In genomic region chr10:114779803-114780609, GRCh38 we compare ENCODE assay signal across 10 cellular contexts. TPM values are rescaled to one million over a fixed set of nuclear protein-coding genes. Genes with fewer than 3 reads are reported as not detected.
A peak's percentile ranks its signal among the peaks of the same experiment; 100 is the strongest.
DNase-seq lines count a peak whose midpoint lies in the region; ATAC-seq and TF ChIP-seq lines count a peak whose summit lies in the region.
"Had no signal": no experiment of that assay in that cellular context is flagged by ENCODE, and none has a peak within 500 bp of the region (broad histone marks: within the 10 kb centered on the region; RNA-seq: fewer than 3 reads in every experiment).

No MANE protein-coding gene starts in this region.

- H3K4me1 ChIP-seq in GM23248 (ENCODE audit: insufficient read depth) = peaks cover 17% of the 10 kb centered on the region
- H3K4me1 ChIP-seq in RWPE2 (ENCODE audit: insufficient read depth, poor library complexity, severe bottlenecking) = peaks cover 24% of the 10 kb centered on the region
- peaks cover 16% of the 10 kb centered on the region for H3K4me1 ChIP-seq in skeletal muscle satellite cell (ENCODE audit: control insufficient read depth, insufficient read depth, low read length)

- no peaks in the 10 kb centered on the region for H3K9me2 ChIP-seq in GM23248 (ENCODE audit: insufficient read depth)

- H3K36me3 ChIP-seq in GM23248 (ENCODE audit: low read depth) (no peaks in the 10 kb centered on the region), RWPE2 (ENCODE audit: low read depth) (no peaks in the 10 kb centered on the region), skeletal muscle satellite cell (ENCODE audit: insufficient read depth, low read length) (no peaks in the 10 kb centered on the region)

- POLR2A ChIA-PET in HEK293T (lab: Yijun Ruan, JAX) = no interaction called here

- DNase-seq in GM23248 (peak; percentile 72), RWPE2 (ENCODE audit: low spot score) (no peak), fibroblast of pulmonary artery (ENCODE audit: low read depth) (peak; percentile 84), Kasumi-1 (lab: John Stamatoyannopoulos, UW) (no peak), NAMALWA (ENCODE audit: low spot score) (no peak), HEK293T (ENCODE audit: extremely low spot score) (no peak), NCI-H187 treated with DMSO at 0.1 percent for 48 hours (lab: John Stamatoyannopoulos, UW) (no peak)
- DNase-seq: activated CD8-positive, alpha-beta memory T cell treated with anti-CD3 and anti-CD28 coated beads for 24 hours; NCI-H1694 had no signal

- CTCF ChIA-PET in HEK293T (lab: Yijun Ruan, JAX) = interaction anchor here (1.1 kb wide), 1 partner anchor 68 kb away, joined by 5 read pairs; no protein-coding TSS in a partner anchor

- H3K4me3 ChIP-seq in GM23248 (no peak overlapping the region), RWPE2 (ENCODE audit: severe bottlenecking) (no peak overlapping the region), fibroblast of pulmonary artery (replicated peaks; ENCODE audit: low read depth, low read length) (no peak overlapping the region), skeletal muscle satellite cell (ENCODE audit: low read length) (no peak overlapping the region)

- ATAC-seq in RWPE2 (ENCODE audit: low read depth) = peak; percentile 85

- H2AFZ ChIP-seq in GM23248 = 0 out of 2 replicates have a peak overlapping the region, but pooled peaks have one; percentile 1

- H3F3A ChIP-seq in GM23248 (ENCODE audit: insufficient read depth) = peaks cover 21% of the 10 kb centered on the region

- no peaks in the 10 kb centered on the region for H3K9me3 ChIP-seq in GM23248 (ENCODE audit: low read depth)
- no peaks in the 10 kb centered on the region for H3K9me3 ChIP-seq in RWPE2 (ENCODE audit: severe bottlenecking)
- H3K9me3 ChIP-seq in skeletal muscle satellite cell (replicated peaks; ENCODE audit: low read length) = no peaks in the 10 kb centered on the region

- H3K4me2 ChIP-seq in GM23248 (ENCODE audit: unreplicated experiment) (peak overlapping the region; percentile 36), skeletal muscle satellite cell (ENCODE audit: low read length) (peak overlapping the region; percentile 27)

- TF ChIP-seq CTCF in RWPE2 (IDR thresholded peaks at IDR 0.05; ENCODE audit: poor library complexity, severe bottlenecking) = no peak
- TF ChIP-seq CTCF in fibroblast of pulmonary artery (IDR thresholded peaks at IDR 0.05; ENCODE audit: low read length, missing control alignments) = no peak

- WGBS in GM23248 (ENCODE audit: low coverage in 1 of 2, low lambda C conversion rate in 2 of 2, missing lambda C conversion rate in 2 of 2), 2 experiments = 61 to 66% methylated on average over 3 of the region's 3 CpGs

- H3K9ac ChIP-seq in GM23248 (no peak overlapping the region), skeletal muscle satellite cell (ENCODE audit: low read depth, low read length) (no peak overlapping the region)

- 0 out of 2 replicates have a peak overlapping the region, but pooled peaks have one; percentile 31 for H3K27ac ChIP-seq in GM23248
- H3K27ac ChIP-seq in RWPE2 (ENCODE audit: poor library complexity, severe bottlenecking) = peak overlapping the region; percentile 78

- H3K79me2 ChIP-seq in GM23248 (ENCODE audit: insufficient read depth) = no peaks in the 10 kb centered on the region

- in situ Hi-C loops in GM23248 (cut with MboI) = loop anchor here (10.0 kb wide), 1 partner anchor 225 kb away; no protein-coding TSS in a partner anchor

- H3K27me3 ChIP-seq in GM23248 (replicated peaks; ENCODE audit: insufficient read depth) = no peaks in the 10 kb centered on the region
- no peaks in the 10 kb centered on the region for H3K27me3 ChIP-seq in RWPE2 (ENCODE audit: insufficient read depth, poor library complexity, severe bottlenecking)
- peaks cover 19% of the 10 kb centered on the region for H3K27me3 ChIP-seq in skeletal muscle satellite cell (ENCODE audit: control insufficient read depth, insufficient read depth, low read length)

- H4K20me1 ChIP-seq in GM23248 (ENCODE audit: insufficient read depth) = no peaks in the 10 kb centered on the region

TF ChIP-seq in HEK293T, 16 proteins besides CTCF, POLR2A, EP300 and RAD21:
- TF ChIP-seq LEF1 (IDR thresholded peaks at IDR 0.05; ENCODE audit: borderline replicate concordance) (no peak), SP1 (IDR thresholded peaks at IDR 0.05) (no peak), TARDBP (IDR thresholded peaks at IDR 0.05) (no peak), L3MBTL2 (conservative IDR thresholded peaks at IDR 0.05) (no peak), PKNOX1 (IDR thresholded peaks at IDR 0.05) (no peak), SUZ12 (IDR thresholded peaks at IDR 0.05) (no peak), FOXK2 (IDR thresholded peaks at IDR 0.05) (no peak)
TF ChIP-seq in HEK293T: peak in this region for 0.

RNA-seq across cellular contexts. Expression of gene FHIP2A, which starts 41.6 kb away (rescaled TPM):
- 24.6 and 26.4 TPM in 2 replicates for total RNA-seq in GM23248 (2014; rRNA removed; shearing (Covaris generic))
- 19.6 and 22.3 TPM in 2 replicates for polyA plus RNA-seq in GM23248 (2016; fragmentation: Nextera tagmentation; extraction: Ambion mirVana)
- total RNA-seq in skeletal muscle satellite cell (2012; rRNA removed) = 15.7 and 17.3 TPM in 2 replicates

Comparison
In these comparisons a context has a peak if more than half of its experiments do, and no peak if none do; other contexts are left out.
1. DNase-seq: peak in GM23248 (single experiment) and fibroblast of pulmonary artery (single experiment); none in RWPE2 (single experiment), Kasumi-1 (0 of 2), NAMALWA (single experiment), HEK293T (single experiment) and NCI-H187 treated with DMSO at 0.1 percent for 48 hours (single experiment).